15 cellular contexts compared by ENCODE assay signal in genomic region chr6:25384967-25385366, GRCh38.
"Had no signal": no experiment of that assay in that cellular context is flagged by ENCODE, and none has a peak within 500 bp of the region (broad histone marks: within the 10 kb centered on the region; RNA-seq: fewer than 3 reads in every experiment).

No MANE protein-coding gene starts in this region.

- H3K36me3 ChIP-seq: ovary, thyroid gland had no signal

- DNase-seq: activated CD4-positive, CD25-positive, alpha-beta regulatory T cell treated with anti-CD3 and anti-CD28 coated beads, Interleukin-2, amount 50 U/mL, for 72 hours; activated naive CD8-positive, alpha-beta T cell treated with anti-CD3 and anti-CD28 coated beads for 36 hours; dermis blood vessel endothelial cell; effector memory CD8-positive, alpha-beta T cell; hippocampal formation; ovary; stimulated activated CD4-positive, alpha-beta T cell treated with anti-CD3 and anti-CD28 coated beads, Interleukin-2, amount 100 ng/mL, for 48 hours; SW 1271; thyroid gland had no signal

- H3K9me3 Mint-ChIP-seq: activated naive CD8-positive, alpha-beta T cell treated with anti-CD3 and anti-CD28 coated beads for 36 hours; effector memory CD8-positive, alpha-beta T cell; neural crest cell; stimulated activated memory B cell treated with anti-CD40 and anti-IgM and Interleukin-4, amounts not matched to agents 10 μg/mL and 1 μg/mL and 100 μg/mL, for 72 hours had no signal

- H3K4me3 Mint-ChIP-seq: activated naive CD8-positive, alpha-beta T cell treated with anti-CD3 and anti-CD28 coated beads for 36 hours; activated T-helper 1 cell treated with anti-CD3 and anti-CD28 coated beads, Interleukin-12 subunit alpha, Interleukin-12 subunit beta, Interleukin-2, Interleukin-4 antibody, amounts not matched to agents 30 ng/mL and 10 ng/mL and 1 ng/mL, durations not matched to agents 14 hours and 24 hours and 36 hours; effector memory CD8-positive, alpha-beta T cell; neural crest cell; stimulated activated memory B cell treated with anti-CD40 and anti-IgM and Interleukin-4, amounts not matched to agents 10 μg/mL and 1 μg/mL and 100 μg/mL, for 72 hours had no signal

- FAIRE-seq: urothelium cell line had no signal

- ATAC-seq: effector memory CD8-positive, alpha-beta T cell; stimulated activated memory B cell treated with anti-CD40 and anti-IgM and Interleukin-4, amounts not matched to agents 10 μg/mL and 1 μg/mL and 100 μg/mL, for 72 hours had no signal

- H3K27ac Mint-ChIP-seq: activated naive CD8-positive, alpha-beta T cell treated with anti-CD3 and anti-CD28 coated beads for 36 hours; activated T-helper 1 cell treated with anti-CD3 and anti-CD28 coated beads, Interleukin-12 subunit alpha, Interleukin-12 subunit beta, Interleukin-2, Interleukin-4 antibody, amounts not matched to agents 30 ng/mL and 10 ng/mL and 1 ng/mL, durations not matched to agents 14 hours and 24 hours and 36 hours; effector memory CD8-positive, alpha-beta T cell; stimulated activated memory B cell treated with anti-CD40 and anti-IgM and Interleukin-4, amounts not matched to agents 10 μg/mL and 1 μg/mL and 100 μg/mL, for 72 hours had no signal

- H3K4me3 ChIP-seq: lung, ovary, thyroid gland had no signal

- H3K36me3 Mint-ChIP-seq: stimulated activated memory B cell treated with anti-CD40 and anti-IgM and Interleukin-4, amounts not matched to agents 10 μg/mL and 1 μg/mL and 100 μg/mL, for 72 hours had no signal

- H3K27me3 ChIP-seq: ovary, thyroid gland had no signal

- H3K27ac ChIP-seq: epithelial cell of prostate, ovary, thyroid gland had no signal

- H3K9me3 ChIP-seq: ovary, thyroid gland had no signal

- H3K27me3 Mint-ChIP-seq: activated naive CD8-positive, alpha-beta T cell treated with anti-CD3 and anti-CD28 coated beads for 36 hours; stimulated activated memory B cell treated with anti-CD40 and anti-IgM and Interleukin-4, amounts not matched to agents 10 μg/mL and 1 μg/mL and 100 μg/mL, for 72 hours had no signal
